ENCODE assay signal across 14 cellular contexts in genomic region chr2:230230087-230230486, GRCh38. TPM values are rescaled to one million over a fixed set of nuclear protein-coding genes. Genes with fewer than 3 reads are reported as not detected.
DNase-seq lines count a peak whose midpoint lies in the region; ATAC-seq, FAIRE-seq and TF ChIP-seq lines count a peak whose summit lies in the region.
"Had no signal": no experiment of that assay in that cellular context is flagged by ENCODE, and none has a peak within 500 bp of the region (broad histone marks: within the 10 kb centered on the region; RNA-seq: fewer than 3 reads in every experiment).

No MANE protein-coding gene starts in this region.

- H3K4me3 ChIP-seq in H1 (ENCODE audit: extremely low read depth in 1 of 4, insufficient read depth in 2 of 4, low read depth in 3 of 4, low read length in 4 of 4) (no peak overlapping the region), H7 (ENCODE audit: insufficient read depth, low read depth, low read length) (no peak overlapping the region)
- H3K4me3 ChIP-seq: body of pancreas, heart left ventricle had no signal

- POLR2A ChIA-PET in H1 (lab: Charles Lee; ENCODE audit: partially characterized antibody) = no interaction called here

- no peak for TF ChIP-seq POLR2A in H1 (IDR thresholded peaks at IDR 0.05; ENCODE audit: control extremely low read depth in 1 of 2, low read depth in 2 of 2, low read length in 2 of 2)

- CTCF ChIA-PET in activated naive CD4-positive, alpha-beta T cell treated with anti-CD3 and anti-CD28 coated beads for 36 hours (lab: Charles Lee) = no interaction called here
- CTCF ChIA-PET in H1 (lab: Charles Lee; ENCODE audit: partially characterized antibody) = interaction anchor here (0.9 kb wide), 1 partner anchor 67 kb away, joined by 3 read pairs; no protein-coding TSS in a partner anchor

- TF ChIP-seq CTCF in H1 (IDR thresholded peaks at IDR 0.05; ENCODE audit: control extremely low read depth in 1 of 3, insufficient read depth in 1 of 3, low read depth in 1 of 3, low read length in 3 of 3) = no peak
- TF ChIP-seq CTCF in progenitor cell of endocrine pancreas (IDR thresholded peaks at IDR 0.05; ENCODE audit: unreplicated experiment) = no peak

- no peak for ATAC-seq in activated naive CD4-positive, alpha-beta T cell treated with anti-CD3 and anti-CD28 coated beads, Interleukin-2, amount 50 U/mL, for 72 hours
- ATAC-seq in stimulated activated effector memory CD8-positive, alpha-beta T cell treated with anti-CD3 and anti-CD28 coated beads, Interleukin-12 subunit alpha, Interleukin-12 subunit beta, amount 100 ng/mL, for 72 hours = no peak
- ATAC-seq: body of pancreas, heart left ventricle had no signal

- H4K20me1 ChIP-seq in H1 (replicated peaks in 1 of 2; ENCODE audit: control insufficient read depth in 1 of 2, insufficient read depth in 2 of 2, low read length in 2 of 2) = no peaks in the 10 kb centered on the region

- in situ Hi-C loops in SK-MEL-5 (cut with HindIII; ENCODE audit: low pct_unique_long_range_greater_than_20kb, low sequenced_read_pairs) = no loop called here

- H3K36me3 Mint-ChIP-seq in activated naive CD4-positive, alpha-beta T cell treated with anti-CD3 and anti-CD28 coated beads for 36 hours (ENCODE audit: low read depth) = peaks cover 40% of the 10 kb centered on the region
- H3K36me3 Mint-ChIP-seq in activated naive CD4-positive, alpha-beta T cell treated with anti-CD3 and anti-CD28 coated beads, Interleukin-2, amount 50 U/mL, for 72 hours = peaks cover 30 to 60% of the 10 kb centered on the region in 2 donors
- H3K36me3 Mint-ChIP-seq in stimulated activated effector memory CD8-positive, alpha-beta T cell treated with anti-CD3 and anti-CD28 coated beads, Interleukin-12 subunit alpha, Interleukin-12 subunit beta, amount 100 ng/mL, for 72 hours = peaks cover 68% of the 10 kb centered on the region
- H3K36me3 Mint-ChIP-seq in progenitor cell of endocrine pancreas (ENCODE audit: insufficient read depth) = peaks cover 2% of the 10 kb centered on the region

- H2AFZ ChIP-seq in H1 (ENCODE audit: low read length) = peak overlapping the region; percentile 94; the same call in 1 of the 2 replicates

- no peak for FAIRE-seq in H1 (lab: Jason Lieb, UNC)

- H3K27me3 Mint-ChIP-seq in activated naive CD4-positive, alpha-beta T cell treated with anti-CD3 and anti-CD28 coated beads for 36 hours (ENCODE audit: low read depth) = no peaks in the 10 kb centered on the region
- no peaks in the 10 kb centered on the region for H3K27me3 Mint-ChIP-seq in progenitor cell of endocrine pancreas

- peak overlapping the region; percentile 5 for H3K4me3 Mint-ChIP-seq in activated naive CD4-positive, alpha-beta T cell treated with anti-CD3 and anti-CD28 coated beads for 36 hours
- peak overlapping the region; percentile 90 for H3K4me3 Mint-ChIP-seq in stimulated activated effector memory CD8-positive, alpha-beta T cell treated with anti-CD3 and anti-CD28 coated beads, Interleukin-12 subunit alpha, Interleukin-12 subunit beta, amount 100 ng/mL, for 72 hours
- no peak overlapping the region for H3K4me3 Mint-ChIP-seq in progenitor cell of endocrine pancreas (ENCODE audit: low read depth)
- H3K4me3 Mint-ChIP-seq: nephron had no signal

- H3K27ac ChIP-seq in H1 (ENCODE audit: low read depth, low read length) = no peak overlapping the region; the same call in 1 of the 2 replicates
- H3K27ac ChIP-seq: body of pancreas, heart left ventricle had no signal

- no peak overlapping the region for H3K9ac ChIP-seq in H1 (replicated peaks in 1 of 4; ENCODE audit: extremely low read depth in 1 of 4, low read depth in 3 of 4, low read length in 3 of 4)

- H3K27ac Mint-ChIP-seq in activated naive CD4-positive, alpha-beta T cell treated with anti-CD3 and anti-CD28 coated beads for 36 hours = peak overlapping the region; percentile 15
- H3K27ac Mint-ChIP-seq in activated naive CD4-positive, alpha-beta T cell treated with anti-CD3 and anti-CD28 coated beads, Interleukin-2, amount 50 U/mL, for 72 hours = peak overlapping the region in 1 of 2 donors; percentile 52
- no peak overlapping the region for H3K27ac Mint-ChIP-seq in stimulated activated effector memory CD8-positive, alpha-beta T cell treated with anti-CD3 and anti-CD28 coated beads, Interleukin-12 subunit alpha, Interleukin-12 subunit beta, amount 100 ng/mL, for 72 hours
- H3K27ac Mint-ChIP-seq in progenitor cell of endocrine pancreas = no peak overlapping the region
- H3K27ac Mint-ChIP-seq: nephron had no signal

- H3K4me1 Mint-ChIP-seq in activated naive CD4-positive, alpha-beta T cell treated with anti-CD3 and anti-CD28 coated beads for 36 hours (ENCODE audit: low read depth) = peaks cover 67% of the 10 kb centered on the region
- H3K4me1 Mint-ChIP-seq in stimulated activated effector memory CD8-positive, alpha-beta T cell treated with anti-CD3 and anti-CD28 coated beads, Interleukin-12 subunit alpha, Interleukin-12 subunit beta, amount 100 ng/mL, for 72 hours = peaks cover 67% of the 10 kb centered on the region
- H3K4me1 Mint-ChIP-seq in progenitor cell of endocrine pancreas (ENCODE audit: low read depth) = no peaks in the 10 kb centered on the region
- H3K4me1 Mint-ChIP-seq: nephron had no signal

- H3K14ac ChIP-seq in H1 (ENCODE audit: insufficient read length) = no peak overlapping the region

- no peak overlapping the region for H2BK120ac ChIP-seq in H1 (replicated peaks; ENCODE audit: low read depth, low read length)

- no peak overlapping the region for H3K18ac ChIP-seq in H1 (ENCODE audit: extremely low read depth, low read length)

- H3K79me2 ChIP-seq in H1 (ENCODE audit: control insufficient read depth in 1 of 2, insufficient read depth in 2 of 2, low read length in 2 of 2) = no peaks in the 10 kb centered on the region

- H3K4ac ChIP-seq in H1 (replicated peaks; ENCODE audit: insufficient read length, low read depth, low read length) = no peak overlapping the region

- peaks cover 15% of the 10 kb centered on the region for H3K9me3 Mint-ChIP-seq in activated naive CD4-positive, alpha-beta T cell treated with anti-CD3 and anti-CD28 coated beads for 36 hours
- peaks cover 4 to 5% of the 10 kb centered on the region in 2 donors for H3K9me3 Mint-ChIP-seq in activated naive CD4-positive, alpha-beta T cell treated with anti-CD3 and anti-CD28 coated beads, Interleukin-2, amount 50 U/mL, for 72 hours
- peaks cover 5% of the 10 kb centered on the region for H3K9me3 Mint-ChIP-seq in stimulated activated effector memory CD8-positive, alpha-beta T cell treated with anti-CD3 and anti-CD28 coated beads, Interleukin-12 subunit alpha, Interleukin-12 subunit beta, amount 100 ng/mL, for 72 hours
- H3K9me3 Mint-ChIP-seq in progenitor cell of endocrine pancreas (ENCODE audit: low read depth) = peaks cover 13% of the 10 kb centered on the region

- H3K4me1 ChIP-seq in H1 (replicated peaks in 1 of 4; ENCODE audit: control insufficient read depth in 3 of 4, insufficient read depth in 4 of 4, low read length in 3 of 4) = peaks cover 0 to 3% (median 0%) of the 10 kb centered on the region in 4 experiments; a peak in 1 of 7 replicates
- H3K4me1 ChIP-seq: body of pancreas had no signal

- TF ChIP-seq EP300 in H1 (IDR thresholded peaks at IDR 0.05; ENCODE audit: borderline replicate concordance in 1 of 2, low read depth in 2 of 2, low read length in 2 of 2) = no peak

- H4K8ac ChIP-seq in H1 (ENCODE audit: extremely low read depth, insufficient read depth, low read length) = no peak overlapping the region

- peak overlapping the region; percentile 2; the same call in 1 of the 2 replicates for H2BK5ac ChIP-seq in H1 (ENCODE audit: low read depth, low read length)

- H3K4me2 ChIP-seq in H1 (ENCODE audit: insufficient read depth in 1 of 2, low read depth in 2 of 2, low read length in 2 of 2) = no peak overlapping the region

- H3K56ac ChIP-seq in H1 (replicated peaks; ENCODE audit: insufficient read length, low read depth, low read length) = no peak overlapping the region

- no peak overlapping the region for H2BK12ac ChIP-seq in H1 (ENCODE audit: low read depth, low read length)

- H3K9me3 ChIP-seq in H1 (ENCODE audit: insufficient read depth in 2 of 2, low read depth in 1 of 2, low read length in 1 of 2) = no peaks in the 10 kb centered on the region; a peak in 1 of 4 replicates
- H3K9me3 ChIP-seq: body of pancreas had no signal

- no peak overlapping the region for H2AK5ac ChIP-seq in H1 (ENCODE audit: low read depth, low read length)

- no peaks in the 10 kb centered on the region for H3K79me1 ChIP-seq in H1 (ENCODE audit: low read depth, low read length)

- H3K36me3 ChIP-seq in H1 (ENCODE audit: control insufficient read depth in 2 of 4, insufficient read depth in 4 of 4, low read length in 3 of 4) = no peaks in the 10 kb centered on the region; a peak in 1 of 8 replicates
- no peaks in the 10 kb centered on the region for H3K36me3 ChIP-seq in H7 (replicated peaks; ENCODE audit: control insufficient read depth, insufficient read depth, low read length)
- H3K36me3 ChIP-seq: heart left ventricle had no signal

- H4K91ac ChIP-seq in H1 (replicated peaks; ENCODE audit: insufficient read length, low read length) = no peak overlapping the region

- H3K27me3 ChIP-seq in H1 (replicated peaks in 1 of 4; ENCODE audit: control insufficient read depth in 3 of 4, extremely low read depth in 1 of 4, insufficient read depth in 3 of 4, low read length in 3 of 4) = no peaks in the 10 kb centered on the region
- H3K27me3 ChIP-seq in H7 (ENCODE audit: control insufficient read depth, insufficient read depth, low read length) = no peaks in the 10 kb centered on the region
- H3K27me3 ChIP-seq: body of pancreas, heart left ventricle had no signal

- H4K5ac ChIP-seq in H1 (ENCODE audit: insufficient read length, low read depth, low read length) = no peak overlapping the region

- H3K23ac ChIP-seq in H1 (ENCODE audit: insufficient read length) = no peak overlapping the region

- TF ChIP-seq RAD21 in H1 (IDR thresholded peaks at IDR 0.05 in 1 of 2, conservative IDR thresholded peaks at IDR 0.05 in 1 of 2; ENCODE audit: low read depth in 2 of 2, low read length in 2 of 2) = no peak

- intact Hi-C loops in activated naive CD4-positive, alpha-beta T cell treated with anti-CD3 and anti-CD28 coated beads for 36 hours (cut with micrococcal nuclease) = no loop called here

- H2BK15ac ChIP-seq in H1 (ENCODE audit: low read length) = no peak overlapping the region

- 86% methylated on average over 3 of the region's 3 CpGs; no CpG with 5 or more reads in 1 of the 2 experiments for WGBS in H1 (ENCODE audit: extremely low coverage in 1 of 2, insufficient coverage in 1 of 2, insufficient read length in 1 of 2, insufficient replicate concordance in 2 of 2, low coverage in 1 of 2, low lambda C conversion rate in 2 of 2, missing lambda C conversion rate in 1 of 2), 2 experiments

- H3K23me2 ChIP-seq in H1 (ENCODE audit: low read depth, low read length) = no peaks in the 10 kb centered on the region

- no peak overlapping the region for H2BK20ac ChIP-seq in H1 (ENCODE audit: low read length)

- DNase-seq in activated naive CD4-positive, alpha-beta T cell treated with anti-CD3 and anti-CD28 coated beads for 36 hours = no peak
- DNase-seq in activated naive CD4-positive, alpha-beta T cell treated with anti-CD3 and anti-CD28 coated beads, Interleukin-2, amount 50 U/mL, for 72 hours (ENCODE audit: low spot score in 2 of 2) = no peak
- DNase-seq in SK-MEL-5 (ENCODE audit: low read depth, low spot score) (peak; percentile 4), H1 (ENCODE audit: low read depth in 1 of 2, low spot score in 2 of 2) (peak in 1 of 2 experiments; percentile 23), H7 (no peak), progenitor cell of endocrine pancreas (ENCODE audit: low spot score, unreplicated experiment) (no peak)
- DNase-seq in stimulated activated effector memory CD8-positive, alpha-beta T cell treated with anti-CD3 and anti-CD28 coated beads, Interleukin-12 subunit alpha, Interleukin-12 subunit beta, amount 100 ng/mL, for 72 hours (ENCODE audit: low spot score in 2 of 2) = no peak
- DNase-seq in stimulated activated CD4-positive, alpha-beta T cell treated with anti-CD3 and anti-CD28 coated beads, Interleukin-4, amount 100 ng/mL, for 1 hour = no peak
- DNase-seq: activated CD4-positive, CD25-positive, alpha-beta regulatory T cell; body of pancreas; heart left ventricle; KBM-7; NCI-H774 had no signal

RNA-seq across cellular contexts. Expression of gene SP140, which starts 4.6 kb away (rescaled TPM):
- 10 to 100 TPM; 95.1 to 98.8 TPM for total RNA-seq in activated naive CD4-positive, alpha-beta T cell treated with anti-CD3 and anti-CD28 coated beads for 36 hours
- total RNA-seq in activated naive CD4-positive, alpha-beta T cell treated with anti-CD3 and anti-CD28 coated beads, Interleukin-2, amount 50 U/mL, for 72 hours = 10 to 100 TPM; 75.8 to 77.7 TPM
- total RNA-seq in SK-MEL-5 (2014; rRNA removed; shearing (Covaris generic)) = not detected in 2 replicates
- polyA plus RNA-seq in SK-MEL-5 (2015; cell fraction: cytosol; rRNA removed) = 0.11 TPM in 1 of 2 replicates, not detected in the other
- 3.3 TPM in 1 of 2 replicates, not detected in the other for polyA plus RNA-seq in SK-MEL-5 (2015; cell fraction: nucleus; rRNA removed)
- total RNA-seq in H1 (2021; fragmentation: NEBNext Ultra II Directional; extraction: Animal tissue kit (Norgen Biotek cat#: 25700)) = 1.3 and 1.7 TPM in 2 replicates
- polyA plus RNA-seq in H1 (2011; rRNA removed) = 0.23 and 0.31 TPM in 2 replicates
- polyA plus RNA-seq in H1 (2011; cell fraction: cytosol; rRNA removed) = 0.54 TPM
- polyA plus RNA-seq in H1 (2011; cell fraction: nucleus; rRNA removed) = 1.1 TPM
- polyA plus RNA-seq in H1 (2012, experiment 1 of 2) = 0.47 to 1.5 TPM (median 0.81 TPM) in 4 replicates
- 0.29 TPM for polyA plus RNA-seq in H1 (2012, experiment 2 of 2)
- polyA plus RNA-seq in H1 (2013, experiment 1 of 2) = 1.9 TPM
- 3.0 TPM for polyA plus RNA-seq in H1 (2013, experiment 2 of 2)
- 0.38 and 1.1 TPM in 2 replicates for polyA minus RNA-seq in H1 (2011; rRNA and poly(A)+ RNA removed)
- polyA minus RNA-seq in H1 (2011; cell fraction: cytosol; rRNA and poly(A)+ RNA removed) = not detected
- 1.5 TPM for polyA minus RNA-seq in H1 (2011; cell fraction: nucleus; rRNA and poly(A)+ RNA removed)
- 0.55 TPM in 1 of 2 replicates, not detected in the other for total RNA-seq in H7 (2014; rRNA removed; shearing (Covaris generic))
- 0.69 TPM in 1 of 2 replicates, not detected in the other for total RNA-seq in progenitor cell of endocrine pancreas

RNA-seq across cellular contexts. Expression of gene SP110, which starts 10.3 kb away (rescaled TPM):
- 10 to 100 TPM; 85.3 to 88.8 TPM for total RNA-seq in activated naive CD4-positive, alpha-beta T cell treated with anti-CD3 and anti-CD28 coated beads for 36 hours
- 100 to 1,000 TPM in 1 of 2 donors, 10 to 100 TPM in 1; 61.0 to 148 TPM for total RNA-seq in activated naive CD4-positive, alpha-beta T cell treated with anti-CD3 and anti-CD28 coated beads, Interleukin-2, amount 50 U/mL, for 72 hours
- 16.0 and 16.4 TPM in 2 replicates for total RNA-seq in SK-MEL-5 (2014; rRNA removed; shearing (Covaris generic))
- 10.9 and 18.5 TPM in 2 replicates for polyA plus RNA-seq in SK-MEL-5 (2015; cell fraction: cytosol; rRNA removed)
- 11.2 and 17.3 TPM in 2 replicates for polyA plus RNA-seq in SK-MEL-5 (2015; cell fraction: nucleus; rRNA removed)
- 7.1 and 8.2 TPM in 2 replicates for total RNA-seq in H1 (2021; fragmentation: NEBNext Ultra II Directional; extraction: Animal tissue kit (Norgen Biotek cat#: 25700))
- 3.1 and 4.3 TPM in 2 replicates for polyA plus RNA-seq in H1 (2011; rRNA removed)
- 2.1 TPM for polyA plus RNA-seq in H1 (2011; cell fraction: cytosol; rRNA removed)
- polyA plus RNA-seq in H1 (2011; cell fraction: nucleus; rRNA removed) = 7.3 TPM
- 3.9 to 6.4 TPM (median 4.9 TPM) in 4 replicates for polyA plus RNA-seq in H1 (2012, experiment 1 of 2)
- 0.66 TPM for polyA plus RNA-seq in H1 (2012, experiment 2 of 2)
- polyA plus RNA-seq in H1 (2013, experiment 1 of 2) = 9.7 TPM
- 9.9 TPM for polyA plus RNA-seq in H1 (2013, experiment 2 of 2)
- 4.3 and 5.0 TPM in 2 replicates for polyA minus RNA-seq in H1 (2011; rRNA and poly(A)+ RNA removed)
- not detected for polyA minus RNA-seq in H1 (2011; cell fraction: cytosol; rRNA and poly(A)+ RNA removed)
- 8.1 TPM for polyA minus RNA-seq in H1 (2011; cell fraction: nucleus; rRNA and poly(A)+ RNA removed)
- 1.8 and 2.2 TPM in 2 replicates for total RNA-seq in H7 (2014; rRNA removed; shearing (Covaris generic))
- total RNA-seq in progenitor cell of endocrine pancreas = 5.1 and 5.8 TPM in 2 replicates

Comparison
In these comparisons a context has a peak if more than half of its experiments do, and no peak if none do; other contexts are left out.
1. RNA of gene SP140, which starts 4.6 kb away (total RNA-seq): 95.1 to 98.8 TPM in activated naive CD4-positive, alpha-beta T cell treated with anti-CD3 and anti-CD28 coated beads for 36 hours and 75.8 to 77.7 TPM in activated naive CD4-positive, alpha-beta T cell treated with anti-CD3 and anti-CD28 coated beads, Interleukin-2, amount 50 U/mL, for 72 hours; 1.3 to 1.7 TPM in H1, 0.69 TPM in progenitor cell of endocrine pancreas, 0.55 TPM in H7 and not detected in SK-MEL-5; every median in the first group is over 10 times any median in the second.